In genomic region chr10:22294694-22295093, GRCh38 we compare ENCODE assay signal across 26 cellular contexts. TPM values are rescaled to one million over a fixed set of nuclear protein-coding genes. Genes with fewer than 3 reads are reported as not detected.
"Had no signal": no experiment of that assay in that cellular context is flagged by ENCODE, and none has a peak within 500 bp of the region (broad histone marks: within the 10 kb centered on the region; RNA-seq: fewer than 3 reads in every experiment).

No MANE protein-coding gene starts in this region.

- H3K9me3 Mint-ChIP-seq: activated naive CD4-positive, alpha-beta T cell treated with anti-CD3 and anti-CD28 coated beads for 36 hours; central memory CD8-positive, alpha-beta T cell; neural crest cell; stimulated activated naive B cell treated with anti-CD40 and anti-IgM and Interleukin-4, amounts not matched to agents 10 μg/mL and 1 μg/mL and 100 μg/mL, for 72 hours had no signal

- ATAC-seq: foreskin keratinocyte; left lobe of liver; lower lobe of right lung; sciatic nerve; stimulated activated naive B cell treated with anti-CD40 and anti-IgM and Interleukin-4, amounts not matched to agents 10 μg/mL and 1 μg/mL and 100 μg/mL, for 72 hours; WTC11 had no signal

- DNase-seq: activated CD4-positive, alpha-beta T cell treated with anti-CD3 and anti-CD28 coated beads, Interleukin-2, amount 50 U/mL, for 4 hours; activated effector memory CD4-positive, alpha-beta T cell treated with Interleukin-2 at 50 U/mL for 16 hours; activated naive CD4-positive, alpha-beta T cell treated with anti-CD3 and anti-CD28 coated beads for 36 hours; activated naive CD8-positive, alpha-beta T cell treated with anti-CD3 and anti-CD28 coated beads, Interleukin-2, amount 10 ng/mL, durations not matched to agents 7 days and 5 days; activated T-cell treated with anti-CD3 and anti-CD28 coated beads, Interleukin-2, amount 50 U/mL, for 48 hours; amniotic stem cell; effector memory CD4-positive, alpha-beta T cell; foreskin keratinocyte; lower lobe of right lung; mesendoderm; naive B cell; occipital lobe; small intestine; stimulated activated CD4-positive, alpha-beta T cell treated with anti-CD3 and anti-CD28 coated beads, Interleukin-15, amount 100 ng/mL, for 24 hours; stimulated activated naive B cell treated with anti-CD40 and anti-IgM and Interleukin-4, amounts not matched to agents 10 μg/mL and 1 μg/mL and 100 μg/mL, for 72 hours; transverse colon had no signal

- H3K9me3 ChIP-seq: breast epithelium, lower lobe of right lung, transverse colon had no signal

- H3K36me3 ChIP-seq: breast epithelium, lower lobe of right lung, transverse colon had no signal

- H3K4me3 ChIP-seq: breast epithelium, lower lobe of right lung, transverse colon had no signal

- H3K27me3 ChIP-seq: breast epithelium, foreskin keratinocyte, transverse colon had no signal

- H3K4me3 Mint-ChIP-seq: activated naive CD4-positive, alpha-beta T cell treated with anti-CD3 and anti-CD28 coated beads for 36 hours; activated naive CD8-positive, alpha-beta T cell treated with anti-CD3 and anti-CD28 coated beads, Interleukin-2, amount 10 ng/mL, durations not matched to agents 7 days and 5 days; central memory CD8-positive, alpha-beta T cell; naive B cell; neural crest cell; stimulated activated naive B cell treated with anti-CD40 and anti-IgM and Interleukin-4, amounts not matched to agents 10 μg/mL and 1 μg/mL and 100 μg/mL, for 72 hours; WTC11 had no signal

- H3K27ac Mint-ChIP-seq: activated naive CD4-positive, alpha-beta T cell treated with anti-CD3 and anti-CD28 coated beads for 36 hours; activated naive CD8-positive, alpha-beta T cell treated with anti-CD3 and anti-CD28 coated beads, Interleukin-2, amount 10 ng/mL, durations not matched to agents 7 days and 5 days; naive B cell; stimulated activated naive B cell treated with anti-CD40 and anti-IgM and Interleukin-4, amounts not matched to agents 10 μg/mL and 1 μg/mL and 100 μg/mL, for 72 hours; WTC11 had no signal

- FAIRE-seq: colon, small intestine, urothelium cell line had no signal

- H3K4me1 Mint-ChIP-seq: activated naive CD8-positive, alpha-beta T cell treated with anti-CD3 and anti-CD28 coated beads, Interleukin-2, amount 10 ng/mL, durations not matched to agents 7 days and 5 days; central memory CD8-positive, alpha-beta T cell; naive B cell; neural crest cell; stimulated activated naive B cell treated with anti-CD40 and anti-IgM and Interleukin-4, amounts not matched to agents 10 μg/mL and 1 μg/mL and 100 μg/mL, for 72 hours; WTC11 had no signal

- H3K27ac ChIP-seq: breast epithelium, foreskin keratinocyte, lower lobe of right lung, transverse colon had no signal

- H3K36me3 Mint-ChIP-seq: activated naive CD8-positive, alpha-beta T cell treated with anti-CD3 and anti-CD28 coated beads, Interleukin-2, amount 10 ng/mL, durations not matched to agents 7 days and 5 days; naive B cell; stimulated activated naive B cell treated with anti-CD40 and anti-IgM and Interleukin-4, amounts not matched to agents 10 μg/mL and 1 μg/mL and 100 μg/mL, for 72 hours; WTC11 had no signal

- H3K4me1 ChIP-seq: breast epithelium, foreskin keratinocyte, lower lobe of right lung, transverse colon had no signal

RNA-seq across cellular contexts. Expression of gene SPAG6, which starts 50.6 kb away (rescaled TPM):
- total RNA-seq: activated naive CD4-positive, alpha-beta T cell treated with anti-CD3 and anti-CD28 coated beads for 36 hours; dermis microvascular lymphatic vessel endothelial cell; foreskin keratinocyte; left lobe of liver; transverse colon had no signal
- polyA plus RNA-seq: esophagus, foreskin keratinocyte had no signal
